Comparison of ENCODE assay signal across 21 cellular contexts in the genomic region with DNA sequence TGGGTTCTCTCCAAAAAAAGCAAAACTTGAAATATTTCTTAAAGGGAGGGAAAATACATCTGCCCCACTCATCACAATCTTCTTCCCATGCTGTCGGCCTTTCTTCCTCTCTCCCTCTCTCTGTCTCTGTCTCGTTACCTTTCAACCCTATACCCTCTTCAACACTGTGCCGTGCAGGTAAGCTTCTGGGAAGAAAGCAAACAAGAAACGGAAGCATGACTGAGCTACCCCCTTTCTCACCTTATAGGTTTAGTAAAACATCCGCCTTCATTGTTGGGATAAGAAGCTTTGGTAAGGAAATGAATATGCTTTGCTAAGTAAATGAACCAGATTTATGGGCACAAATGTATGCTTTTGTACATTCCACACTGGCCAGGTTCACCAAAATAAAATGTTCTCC.
"Had no signal": no experiment of that assay in that cellular context is flagged by ENCODE, and none has a peak within 500 bp of the region (broad histone marks: within the 10 kb centered on the region; RNA-seq: fewer than 3 reads in every experiment).

No MANE protein-coding gene starts in this region.

- H3K36me3 ChIP-seq: brain microvascular endothelial cell, esophagus squamous epithelium, suprapubic skin, transverse colon, vagina had no signal

- H3K36me3 Mint-ChIP-seq: activated naive CD8-positive, alpha-beta T cell treated with anti-CD3 and anti-CD28 coated beads, Interleukin-2, amount 10 ng/mL, durations not matched to agents 7 days and 5 days had no signal

- H3K27ac ChIP-seq: brain microvascular endothelial cell, esophagus squamous epithelium, suprapubic skin, transverse colon had no signal

- DNase-seq: activated B cell treated with CpG ODN at 0.5 μM for 24 hours; activated CD4-positive, alpha-beta memory T cell treated with anti-CD3 and anti-CD28 coated beads, Interleukin-2, amount 10 ng/mL, durations not matched to agents 7 days and 5 days; activated CD4-positive, alpha-beta T cell treated with anti-CD3 and anti-CD28 coated beads for 48 hours; activated naive CD4-positive, alpha-beta T cell treated with Interleukin-2 at 50 U/mL for 16 hours; activated naive CD8-positive, alpha-beta T cell treated with anti-CD3 and anti-CD28 coated beads, Interleukin-2, amount 10 ng/mL, durations not matched to agents 7 days and 5 days; activated T-cell treated with anti-CD3 and anti-CD28 coated beads, Interleukin-2, amount 50 U/mL, for 1 hour; anterior cingulate cortex; brain microvascular endothelial cell; effector CD4-positive, alpha-beta T cell; esophagus squamous epithelium; occipital lobe; SW 1271; T-helper 2 cell; transverse colon had no signal

- H3K9me3 Mint-ChIP-seq: activated B cell treated with CpG ODN at 0.5 μM for 24 hours; activated CD4-positive, alpha-beta memory T cell treated with anti-CD3 and anti-CD28 coated beads, Interleukin-2, amount 10 ng/mL, durations not matched to agents 7 days and 5 days; activated naive CD8-positive, alpha-beta T cell treated with anti-CD3 and anti-CD28 coated beads, Interleukin-2, amount 10 ng/mL, durations not matched to agents 7 days and 5 days; activated T-helper 2 cell treated with anti-CD3 and anti-CD28 coated beads, Interferon-gamma antibody, Interleukin-2, Interleukin-4, amounts not matched to agents 10 μg/mL and 5 μg/mL and 100 μg/mL, durations not matched to agents 14 hours and 24 hours and 36 hours; stimulated activated naive CD8-positive, alpha-beta T cell treated with anti-CD3 and anti-CD28 coated beads, Interleukin-15, Interleukin-2, amounts not matched to agents 100 ng/mL and 50 ng/mL, for 24 hours had no signal

- H3K4me3 Mint-ChIP-seq: activated B cell treated with CpG ODN at 0.5 μM for 24 hours; activated CD4-positive, alpha-beta memory T cell treated with anti-CD3 and anti-CD28 coated beads, Interleukin-2, amount 10 ng/mL, durations not matched to agents 7 days and 5 days; activated naive CD8-positive, alpha-beta T cell treated with anti-CD3 and anti-CD28 coated beads, Interleukin-2, amount 10 ng/mL, durations not matched to agents 7 days and 5 days; stimulated activated naive CD8-positive, alpha-beta T cell treated with anti-CD3 and anti-CD28 coated beads, Interleukin-15, Interleukin-2, amounts not matched to agents 100 ng/mL and 50 ng/mL, for 24 hours had no signal

- H3K4me1 Mint-ChIP-seq: activated B cell treated with CpG ODN at 0.5 μM for 24 hours; activated naive CD8-positive, alpha-beta T cell treated with anti-CD3 and anti-CD28 coated beads, Interleukin-2, amount 10 ng/mL, durations not matched to agents 7 days and 5 days had no signal

- H3K27me3 ChIP-seq: brain microvascular endothelial cell, vagina had no signal

- H3K4me1 ChIP-seq: transverse colon had no signal

- H3K4me3 ChIP-seq: esophagus squamous epithelium, lung, psoas muscle, skin epidermis, suprapubic skin, transverse colon, vagina had no signal
